ENCODE assay signal across 13 cellular contexts in the genomic region with DNA sequence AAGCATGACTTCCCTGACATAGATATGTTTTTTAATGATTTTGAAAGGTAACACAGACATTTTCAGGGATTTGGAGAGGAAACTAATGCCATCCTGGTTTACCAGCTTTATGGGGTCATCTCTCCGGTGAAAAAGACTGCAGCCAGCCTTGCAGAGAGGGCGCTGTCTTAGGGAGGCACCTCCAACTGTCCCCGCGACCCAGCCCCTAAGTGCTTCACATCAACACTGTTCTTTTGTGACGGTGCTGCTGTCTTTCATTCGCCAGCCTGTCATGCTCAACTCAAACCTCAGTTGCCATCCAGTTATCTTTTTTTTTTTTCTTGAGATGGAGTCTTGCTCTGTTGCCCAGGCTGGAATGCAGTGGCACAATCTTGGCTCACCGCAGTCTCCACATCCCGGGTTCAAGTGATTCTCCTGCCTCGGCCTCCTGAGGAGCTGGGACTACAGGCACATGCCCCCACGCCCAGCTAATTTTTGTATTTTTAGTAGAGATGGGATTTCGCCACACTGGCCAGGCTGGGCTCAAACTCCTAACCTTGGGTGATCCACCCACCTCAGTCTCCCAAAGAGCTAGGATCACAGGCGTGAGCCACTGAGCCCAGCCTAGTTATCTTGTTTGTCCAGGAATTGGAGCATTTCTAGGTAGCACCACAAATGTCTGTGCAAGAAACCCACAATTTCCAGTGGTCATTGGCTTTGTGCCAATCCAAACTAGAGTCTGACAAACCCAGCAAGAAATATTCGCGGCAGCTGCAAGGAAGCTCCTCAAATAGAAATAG. TPM values are rescaled to one million over a fixed set of nuclear protein-coding genes. Genes with fewer than 3 reads are reported as not detected.
DNase-seq lines count a peak whose midpoint lies in the region; ATAC-seq and TF ChIP-seq lines count a peak whose summit lies in the region.
"Had no signal": no experiment of that assay in that cellular context is flagged by ENCODE, and none has a peak within 500 bp of the region (broad histone marks: within the 10 kb centered on the region; RNA-seq: fewer than 3 reads in every experiment).

No MANE protein-coding gene starts in this region.

- H3K36me3 Mint-ChIP-seq in GM23338 (ENCODE audit: low read depth) = peaks cover 9% of the 10 kb centered on the region; the same call in 2 of the 3 replicates

- peak; percentile 55 for DNase-seq in Caki2 (ENCODE audit: low read depth)
- peak; percentile 83 for DNase-seq in KBM-7
- peak; percentile 40 for DNase-seq in amniotic epithelial cell (ENCODE audit: low read depth)
- peak; percentile 64 for DNase-seq in kidney tubule cell (ENCODE audit: low spot score)
- no peak for DNase-seq in effector CD4-positive, alpha-beta T cell
- DNase-seq in GM23338 (ENCODE audit: low spot score) = no peak
- DNase-seq in stimulated activated CD4-positive, alpha-beta T cell treated with anti-CD3 and anti-CD28 coated beads, Interleukin-2, amount 100 ng/mL, for 24 hours = no peak
- DNase-seq: activated B cell treated with CpG ODN at 0.5 μM for 24 hours; activated naive CD4-positive, alpha-beta T cell treated with anti-CD3 and anti-CD28 coated beads for 36 hours; erythroblast; HCEC 1CT; NCI-H524 had no signal

- in situ Hi-C loops in Caki2 (cut with HindIII; ENCODE audit: low pct_unique_long_range_greater_than_20kb, low sequenced_read_pairs) = no loop called here
- in situ Hi-C loops in KBM-7 (cut with MboI; ENCODE audit: low pct_unique_long_range_greater_than_20kb, low sequenced_read_pairs) = no loop called here

- peaks cover 57% of the 10 kb centered on the region for H3K4me1 Mint-ChIP-seq in GM23338
- H3K4me1 Mint-ChIP-seq: activated B cell treated with CpG ODN at 0.5 μM for 24 hours had no signal

- H3K27me3 Mint-ChIP-seq in GM23338 (ENCODE audit: insufficient read depth, low read depth, poor library complexity) = peaks cover 2% of the 10 kb centered on the region

- no peak overlapping the region for H3K4me3 ChIP-seq in GM23338

- no peaks in the 10 kb centered on the region for H3K9me3 Mint-ChIP-seq in GM23338
- H3K9me3 Mint-ChIP-seq: activated B cell treated with CpG ODN at 0.5 μM for 24 hours; activated naive CD4-positive, alpha-beta T cell treated with anti-CD3 and anti-CD28 coated beads for 36 hours had no signal

- no peak for TF ChIP-seq CTCF in GM23338 (conservative IDR thresholded peaks at IDR 0.05; ENCODE audit: low read depth in 2 of 2)

- peaks cover 23% of the 10 kb centered on the region for H3K79me2 ChIP-seq in GM23338 (replicated peaks; ENCODE audit: insufficient read depth)

- peaks cover 22% of the 10 kb centered on the region for H4K20me1 ChIP-seq in GM23338 (replicated peaks; ENCODE audit: insufficient read depth)

- no peaks in the 10 kb centered on the region for H3K9me2 ChIP-seq in GM23338 (ENCODE audit: insufficient read depth)

- no peaks in the 10 kb centered on the region for H3F3A ChIP-seq in GM23338 (replicated peaks; ENCODE audit: low read depth)

- no peak overlapping the region for H3K27ac ChIP-seq in GM23338 (ENCODE audit: low read depth)

- ATAC-seq in GM23338 (no peak), HG02970 (IDR thresholded peaks at IDR 0.05; ENCODE audit: low FRiP score, unreplicated experiment) (no peak)

- H3K4me1 ChIP-seq in GM23338 (ENCODE audit: insufficient read depth) = peaks cover 15% of the 10 kb centered on the region

- H3K4me2 ChIP-seq in GM23338 = no peak overlapping the region

- H2AFZ ChIP-seq in GM23338 = no peak overlapping the region

- H3K4me3 Mint-ChIP-seq in GM23338 = no peak overlapping the region
- H3K4me3 Mint-ChIP-seq: activated B cell treated with CpG ODN at 0.5 μM for 24 hours; activated naive CD4-positive, alpha-beta T cell treated with anti-CD3 and anti-CD28 coated beads for 36 hours had no signal

- H3K27me3 ChIP-seq in GM23338 (ENCODE audit: insufficient read depth) = no peaks in the 10 kb centered on the region

- no peak overlapping the region for H3K27ac Mint-ChIP-seq in GM23338
- H3K27ac Mint-ChIP-seq: activated B cell treated with CpG ODN at 0.5 μM for 24 hours; activated naive CD4-positive, alpha-beta T cell treated with anti-CD3 and anti-CD28 coated beads for 36 hours had no signal

- no peaks in the 10 kb centered on the region for H3K36me3 ChIP-seq in GM23338 (ENCODE audit: insufficient read depth)

TF ChIP-seq in GM23338, 12 proteins besides CTCF, POLR2A, EP300 and RAD21 (continues in another document):
- TF ChIP-seq ZNF114 (CRISPR knock-in tag; IDR thresholded peaks at IDR 0.05) = no peak
- no peak for TF ChIP-seq JUNB (IDR thresholded peaks at IDR 0.05; ENCODE audit: unreplicated experiment)
- TF ChIP-seq EZH2phosphoT487 (IDR thresholded peaks at IDR 0.05; ENCODE audit: unreplicated experiment) = no peak
- no peak for TF ChIP-seq STAT1 (IDR thresholded peaks at IDR 0.05; ENCODE audit: unreplicated experiment)
- TF ChIP-seq, protein P1, sequence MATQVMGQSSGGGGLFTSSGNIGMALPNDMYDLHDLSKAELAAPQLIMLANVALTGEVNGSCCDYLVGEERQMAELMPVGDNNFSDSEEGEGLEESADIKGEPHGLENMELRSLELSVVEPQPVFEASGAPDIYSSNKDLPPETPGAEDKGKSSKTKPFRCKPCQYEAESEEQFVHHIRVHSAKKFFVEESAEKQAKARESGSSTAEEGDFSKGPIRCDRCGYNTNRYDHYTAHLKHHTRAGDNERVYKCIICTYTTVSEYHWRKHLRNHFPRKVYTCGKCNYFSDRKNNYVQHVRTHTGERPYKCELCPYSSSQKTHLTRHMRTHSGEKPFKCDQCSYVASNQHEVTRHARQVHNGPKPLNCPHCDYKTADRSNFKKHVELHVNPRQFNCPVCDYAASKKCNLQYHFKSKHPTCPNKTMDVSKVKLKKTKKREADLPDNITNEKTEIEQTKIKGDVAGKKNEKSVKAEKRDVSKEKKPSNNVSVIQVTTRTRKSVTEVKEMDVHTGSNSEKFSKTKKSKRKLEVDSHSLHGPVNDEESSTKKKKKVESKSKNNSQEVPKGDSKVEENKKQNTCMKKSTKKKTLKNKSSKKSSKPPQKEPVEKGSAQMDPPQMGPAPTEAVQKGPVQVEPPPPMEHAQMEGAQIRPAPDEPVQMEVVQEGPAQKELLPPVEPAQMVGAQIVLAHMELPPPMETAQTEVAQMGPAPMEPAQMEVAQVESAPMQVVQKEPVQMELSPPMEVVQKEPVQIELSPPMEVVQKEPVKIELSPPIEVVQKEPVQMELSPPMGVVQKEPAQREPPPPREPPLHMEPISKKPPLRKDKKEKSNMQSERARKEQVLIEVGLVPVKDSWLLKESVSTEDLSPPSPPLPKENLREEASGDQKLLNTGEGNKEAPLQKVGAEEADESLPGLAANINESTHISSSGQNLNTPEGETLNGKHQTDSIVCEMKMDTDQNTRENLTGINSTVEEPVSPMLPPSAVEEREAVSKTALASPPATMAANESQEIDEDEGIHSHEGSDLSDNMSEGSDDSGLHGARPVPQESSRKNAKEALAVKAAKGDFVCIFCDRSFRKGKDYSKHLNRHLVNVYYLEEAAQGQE (IDR thresholded peaks at IDR 0.05; ENCODE audit: unreplicated experiment) = no peak
- TF ChIP-seq NANOG (IDR thresholded peaks at IDR 0.05; ENCODE audit: borderline replicate concordance) = no peak
- TF ChIP-seq EZH2 (IDR thresholded peaks at IDR 0.05; ENCODE audit: low read depth, unreplicated experiment) = no peak

RNA-seq across cellular contexts. Expression of a gene that starts 24.1 kb away (rescaled TPM):
- 10.1 and 14.6 TPM in 2 replicates for total RNA-seq in Caki2 (2014; rRNA removed; shearing (Covaris generic); ENCODE audit: low replicate concordance)
- 26.5 and 33.3 TPM in 2 replicates for total RNA-seq in GM23338 (2014; rRNA removed; shearing (Covaris generic))
- 27.2 and 31.1 TPM in 2 replicates for polyA plus RNA-seq in GM23338 (2016; fragmentation: Nextera tagmentation; extraction: Ambion mirVana)

Comparison
In these comparisons a context has a peak if more than half of its experiments do, and no peak if none do; other contexts are left out.
1. DNase-seq: peak in Caki2 (single experiment), KBM-7 (single experiment), amniotic epithelial cell (single experiment) and kidney tubule cell (single experiment); none in effector CD4-positive, alpha-beta T cell (single experiment), GM23338 (single experiment) and stimulated activated CD4-positive, alpha-beta T cell treated with anti-CD3 and anti-CD28 coated beads, Interleukin-2, amount 100 ng/mL, for 24 hours (0 of 2).